8 cellular contexts compared by ENCODE assay signal in the genomic region with DNA sequence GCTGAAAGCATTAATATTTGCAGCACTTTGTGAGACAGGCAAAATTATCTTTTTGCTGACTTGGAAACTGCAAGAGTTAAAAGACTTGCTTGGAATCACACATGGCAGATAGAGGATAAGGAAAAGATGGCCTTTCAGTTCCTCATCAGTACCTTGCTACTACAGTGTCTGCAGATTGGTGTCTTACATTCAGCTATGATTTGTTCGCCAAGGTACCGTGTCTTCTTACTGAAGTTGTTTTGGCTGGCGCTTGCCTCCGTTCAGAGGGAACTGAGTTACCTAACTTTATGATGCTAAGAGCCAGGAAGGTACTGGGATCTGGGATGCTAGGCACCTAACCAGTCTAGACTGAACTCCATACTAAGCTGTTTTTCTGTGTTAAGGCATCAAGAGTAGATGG. TPM values are rescaled to one million over a fixed set of nuclear protein-coding genes. Genes with fewer than 3 reads are reported as not detected.
DNase-seq lines count a peak whose midpoint lies in the region; ATAC-seq and TF ChIP-seq lines count a peak whose summit lies in the region.

No MANE protein-coding gene starts in this region.

- H3K4me1 ChIP-seq in endodermal cell (ENCODE audit: control insufficient read depth, insufficient read depth, low read length) (no peaks in the 10 kb centered on the region), psoas muscle (peaks cover 53% of the 10 kb centered on the region), uterus (peaks cover 0 to 23% of the 10 kb centered on the region in 2 donors)

- H3K9me3 ChIP-seq in endodermal cell (ENCODE audit: control insufficient read depth, low read length) (no peaks in the 10 kb centered on the region), psoas muscle (no peaks in the 10 kb centered on the region), uterus (no peaks in the 10 kb centered on the region)

- H3K4me3 Mint-ChIP-seq in activated T-cell treated with anti-CD3 and anti-CD28 coated beads, Interleukin-2, amount 50 U/mL, for 24 hours = peak overlapping the region; percentile 96
- H3K4me3 Mint-ChIP-seq in endodermal cell = peak overlapping the region; percentile 92

- H3K4me3 ChIP-seq in endodermal cell (ENCODE audit: low read length) = peak overlapping the region; percentile 98
- peak overlapping the region; percentile 90 for H3K4me3 ChIP-seq in psoas muscle
- H3K4me3 ChIP-seq in uterus = peak overlapping the region in 1 of 2 donors; percentile 94

- H3K27ac ChIP-seq in endodermal cell (ENCODE audit: low read depth, low read length) = no peak overlapping the region
- H3K27ac ChIP-seq in psoas muscle = peak overlapping the region; percentile 97
- H3K27ac ChIP-seq in uterus = peak overlapping the region in 1 of 2 donors; percentile 99

- peaks cover 37% of the 10 kb centered on the region for H3K36me3 ChIP-seq in endodermal cell (ENCODE audit: control insufficient read depth, insufficient read depth, low read length)
- no peaks in the 10 kb centered on the region for H3K36me3 ChIP-seq in psoas muscle (ENCODE audit: insufficient read depth in 1 of 2, low read depth in 1 of 2)
- no peaks in the 10 kb centered on the region for H3K36me3 ChIP-seq in uterus

- H3K27ac Mint-ChIP-seq in activated T-cell treated with anti-CD3 and anti-CD28 coated beads, Interleukin-2, amount 50 U/mL, for 24 hours = peak overlapping the region; percentile 93
- no peak overlapping the region for H3K27ac Mint-ChIP-seq in endodermal cell

- intact Hi-C loops in psoas muscle (cut with DNase I) = loop anchor here in 1 of 2 donors (2.0 kb wide), 1 partner anchor 37 kb away; the partner anchor contains the start of gene SOD2
- intact Hi-C loops in uterus (cut with DNase I; ENCODE audit: low total_unique reads) = loop anchor here (5.0 kb wide), 1 partner anchor 33 kb away; the partner anchor contains the start of gene ACAT2

- peaks cover 66% of the 10 kb centered on the region for H3K4me1 Mint-ChIP-seq in activated T-cell treated with anti-CD3 and anti-CD28 coated beads, Interleukin-2, amount 50 U/mL, for 24 hours (ENCODE audit: low read depth)
- peaks cover 17% of the 10 kb centered on the region for H3K4me1 Mint-ChIP-seq in endodermal cell

- H3K9ac ChIP-seq in endodermal cell (ENCODE audit: extremely low read depth, low read length, poor library complexity, severe bottlenecking) = no peak overlapping the region

- TF ChIP-seq CTCF in endodermal cell (conservative IDR thresholded peaks at IDR 0.05) = no peak
- TF ChIP-seq CTCF in psoas muscle (IDR thresholded peaks at IDR 0.05) = no peak
- TF ChIP-seq CTCF in uterus (IDR thresholded peaks at IDR 0.05) = no peak

- TF ChIP-seq POLR2A in uterus (IDR thresholded peaks at IDR 0.05) = no peak

- WGBS in endodermal cell (ENCODE audit: insufficient coverage in 1 of 2, insufficient read length in 1 of 2), 2 experiments = 64 to 65% methylated on average over 3 to 4 of the region's 4 CpGs
- 11 to 29% (median 18%) methylated on average over 4 of the region's 4 CpGs for WGBS in psoas muscle, 3 donors

- DNase-seq in activated T-cell treated with anti-CD3 and anti-CD28 coated beads, Interleukin-2, amount 50 U/mL, for 24 hours = no peak
- no peak for DNase-seq in activated T-cell treated with anti-CD3 and anti-CD28 coated beads, Interleukin-2, amount 50 U/mL, for 1 hour
- DNase-seq in NOMO-1 treated with DMSO at 0.1 percent for 48 hours (lab: John Stamatoyannopoulos, UW; ENCODE audit: unreplicated experiment) (peak; percentile 44), endodermal cell (no peak), psoas muscle (peak in 1 of 2 donors; percentile 75), uterus (no peak), GM19240 (ENCODE audit: insufficient read length, low spot score) (no peak)
- no peak for DNase-seq in stimulated activated CD4-positive, alpha-beta T cell treated with anti-CD3 and anti-CD28 coated beads, Interleukin-12 subunit alpha, Interleukin-12 subunit beta, amount 100 ng/mL, for 4 hours

- H3K27me3 Mint-ChIP-seq in activated T-cell treated with anti-CD3 and anti-CD28 coated beads, Interleukin-2, amount 50 U/mL, for 24 hours = no peaks in the 10 kb centered on the region
- no peaks in the 10 kb centered on the region for H3K27me3 Mint-ChIP-seq in endodermal cell (ENCODE audit: insufficient read depth)

- H3K27me3 ChIP-seq in endodermal cell (ENCODE audit: control insufficient read depth, insufficient read depth, low read length, poor library complexity, severe bottlenecking) (no peaks in the 10 kb centered on the region), psoas muscle (ENCODE audit: insufficient read depth in 3 of 3, low read length in 2 of 3) (no peaks in the 10 kb centered on the region), uterus (no peaks in the 10 kb centered on the region)

- ATAC-seq in psoas muscle = peak in 3 of 4 donors; percentile 15 to 58 (median 37)

- no peaks in the 10 kb centered on the region for H3K9me3 Mint-ChIP-seq in activated T-cell treated with anti-CD3 and anti-CD28 coated beads, Interleukin-2, amount 50 U/mL, for 24 hours
- H3K9me3 Mint-ChIP-seq in endodermal cell = no peaks in the 10 kb centered on the region

- peaks cover 74% of the 10 kb centered on the region for H3K36me3 Mint-ChIP-seq in activated T-cell treated with anti-CD3 and anti-CD28 coated beads, Interleukin-2, amount 50 U/mL, for 24 hours (ENCODE audit: low read depth)
- H3K36me3 Mint-ChIP-seq in endodermal cell (ENCODE audit: low read depth) = peaks cover 23% of the 10 kb centered on the region

RNA-seq across cellular contexts. Expression of gene WTAP, which starts 2.3 kb away (rescaled TPM):
- total RNA-seq in endodermal cell (100 to 1,000 TPM; 112 to 119 TPM), psoas muscle (100 to 1,000 TPM in 3 of 4 donors, 10 to 100 TPM in 1; 51.8 to 199 (median 107) TPM), uterus (100 to 1,000 TPM in 2 of 4 donors, 10 to 100 TPM in 2; 33.3 to 139 (median 95.9) TPM)
- polyA plus RNA-seq in endodermal cell (2013, experiment 1 of 2) = 117 TPM
- polyA plus RNA-seq in endodermal cell (2013, experiment 2 of 2) = 110 TPM
- polyA plus RNA-seq in psoas muscle = 100 to 1,000 TPM; 131 to 284 (median 265) TPM

RNA-seq across cellular contexts. Expression of gene ACAT2, which starts 32.2 kb away (rescaled TPM):
- total RNA-seq in endodermal cell (100 to 1,000 TPM; 108 to 147 TPM), psoas muscle (1 to 10 TPM; 2.1 to 3.0 (median 2.6) TPM), uterus (10 to 100 TPM in 2 of 4 donors, 1 to 10 TPM in 2; 5.6 to 19.6 (median 11.2) TPM)
- polyA plus RNA-seq in endodermal cell (2013, experiment 1 of 2) = 161 TPM
- 165 TPM for polyA plus RNA-seq in endodermal cell (2013, experiment 2 of 2)
- 1 to 10 TPM; 1.8 to 3.0 (median 2.3) TPM for polyA plus RNA-seq in psoas muscle

RNA-seq across cellular contexts. Expression of gene SOD2, which starts 36.6 kb away (rescaled TPM):
- total RNA-seq in endodermal cell (10 to 100 TPM; 64.3 to 88.8 TPM), psoas muscle (1,000 to 10,000 TPM in 3 of 4 donors, 100 to 1,000 TPM in 1; 573 to 7,738 (median 3,937) TPM), uterus (100 to 1,000 TPM in 3 of 4 donors, 10 to 100 TPM in 1; 34.1 to 305 (median 208) TPM)
- polyA plus RNA-seq in endodermal cell (2013, experiment 1 of 2) = 54.2 TPM
- polyA plus RNA-seq in endodermal cell (2013, experiment 2 of 2) = 51.1 TPM
- over 10,000 TPM in 1 of 3 donors, 1,000 to 10,000 TPM in 2; 5,251 to 11,097 (median 6,044) TPM for polyA plus RNA-seq in psoas muscle

RNA-seq across cellular contexts. Expression of gene TCP1, which starts 59.8 kb away (rescaled TPM):
- total RNA-seq in endodermal cell (100 to 1,000 TPM; 241 to 246 TPM), psoas muscle (100 to 1,000 TPM; 156 to 228 (median 193) TPM), uterus (100 to 1,000 TPM; 109 to 241 (median 170) TPM)
- polyA plus RNA-seq in endodermal cell (2013, experiment 1 of 2) = 234 TPM
- 228 TPM for polyA plus RNA-seq in endodermal cell (2013, experiment 2 of 2)
- 100 to 1,000 TPM; 153 to 307 (median 277) TPM for polyA plus RNA-seq in psoas muscle

Comparison
In these comparisons a context has a peak if more than half of its experiments do, and no peak if none do; other contexts are left out.
1. RNA of gene ACAT2, which starts 32.2 kb away (total RNA-seq): 108 to 147 TPM in endodermal cell; 5.6 to 19.6 TPM in uterus and 2.1 to 3.0 TPM in psoas muscle; every median in the first group is over 4 times any median in the second.